28 cellular contexts compared by ENCODE assay signal in genomic region chr5:151738125-151738848, GRCh38. TPM values are rescaled to one million over a fixed set of nuclear protein-coding genes. Genes with fewer than 3 reads are reported as not detected.
A peak's percentile ranks its signal among the peaks of the same experiment; 100 is the strongest.
DNase-seq lines count a peak whose midpoint lies in the region; ATAC-seq and TF ChIP-seq lines count a peak whose summit lies in the region.
"Had no signal": no experiment of that assay in that cellular context is flagged by ENCODE, and none has a peak within 500 bp of the region (broad histone marks: within the 10 kb centered on the region; RNA-seq: fewer than 3 reads in every experiment).

No MANE protein-coding gene starts in this region.

- H4K20me1 ChIP-seq in IMR-90 (ENCODE audit: insufficient read depth, low read length), result 0 out of 2 replicates have a peak, but pooled peaks cover 4% of the 10 kb centered on the region

- no TSS peak for BruUV-seq in IMR-90 (replicated peaks; lab: Mats Ljungman, UMichigan)

- intact Hi-C loops in IMR-90 (cut with micrococcal nuclease) (no loop called here), gastrocnemius medialis (cut with DNase I; ENCODE audit: low total_unique reads) (no loop called here)
- intact Hi-C loops in activated T-helper 2 cell treated with anti-CD3 and anti-CD28 coated beads, Interferon-gamma antibody, Interleukin-2, Interleukin-4, amounts not matched to agents 10 μg/mL and 5 μg/mL and 100 μg/mL, durations not matched to agents 14 hours and 24 hours and 36 hours (cut with micrococcal nuclease), result no loop called here

- H2AFZ ChIP-seq in IMR-90 (replicated peaks; ENCODE audit: low read length, poor library complexity), result no peak overlapping the region
- no peak overlapping the region for H2AFZ ChIP-seq in mesenchymal stem cell (ENCODE audit: low read depth, low read length)

- H3K9me3 Mint-ChIP-seq in activated T-helper 2 cell treated with anti-CD3 and anti-CD28 coated beads, Interferon-gamma antibody, Interleukin-2, Interleukin-4, amounts not matched to agents 10 μg/mL and 5 μg/mL and 100 μg/mL, durations not matched to agents 14 hours and 24 hours and 36 hours, result no peaks in the 10 kb centered on the region
- no peaks in the 10 kb centered on the region for H3K9me3 Mint-ChIP-seq in activated naive CD4-positive, alpha-beta T cell treated with anti-CD3 and anti-CD28 coated beads, Interleukin-2, amount 50 U/mL, for 72 hours
- H3K9me3 Mint-ChIP-seq: naive B cell had no signal

- H2AK5ac ChIP-seq in IMR-90 (ENCODE audit: low read depth, low read length) (peak overlapping the region; percentile 79), mesenchymal stem cell (ENCODE audit: low read length, severe bottlenecking) (peak overlapping the region; percentile 79)

- H3K27me3 ChIP-seq in IMR-90 (ENCODE audit: control insufficient read depth, insufficient read depth, low read length) (no peaks in the 10 kb centered on the region), mesenchymal stem cell (ENCODE audit: control insufficient read depth in 1 of 2, insufficient read depth in 1 of 2, low read length in 2 of 2) (no peaks in the 10 kb centered on the region), gastrocnemius medialis (no peaks in the 10 kb centered on the region)
- H3K27me3 ChIP-seq: BLaER1 treated with 17β-estradiol and CSF1 and Interleukin-3, amounts not matched to agents 10 nM and 100 nM; dorsolateral prefrontal cortex; ovary; upper lobe of right lung had no signal

- no peak for TF ChIP-seq POLR2A in IMR-90 (IDR thresholded peaks at IDR 0.05; ENCODE audit: low read depth, low read length)
- TF ChIP-seq POLR2A in gastrocnemius medialis (IDR thresholded peaks at IDR 0.05), result no peak

- H3K4me3 ChIP-seq in IMR-90 (ENCODE audit: insufficient read depth, low read depth, low read length), result no peak overlapping the region
- no peak overlapping the region for H3K4me3 ChIP-seq in cardiac fibroblast (replicated peaks in 1 of 2; ENCODE audit: low read depth in 2 of 2, low read length in 2 of 2)
- H3K4me3 ChIP-seq in mesenchymal stem cell (ENCODE audit: insufficient read depth in 1 of 2, low read depth in 1 of 2, low read length in 2 of 2), result no peak overlapping the region
- H3K4me3 ChIP-seq in gastrocnemius medialis, result no peak overlapping the region
- H3K4me3 ChIP-seq: A549; BLaER1 treated with 17β-estradiol and CSF1 and Interleukin-3, amounts not matched to agents 10 nM and 100 nM; dorsolateral prefrontal cortex; ovary; upper lobe of right lung had no signal

- H3K18ac ChIP-seq in IMR-90 (ENCODE audit: low read depth, low read length), result peak overlapping the region; percentile 47; the same call in 1 of the 2 replicates
- H3K18ac ChIP-seq in mesenchymal stem cell (ENCODE audit: low read depth in 1 of 2, low read length in 2 of 2), result peak overlapping the region in 1 of 2 experiments; percentile 74

- H2BK20ac ChIP-seq in IMR-90 (ENCODE audit: low read depth, low read length), result peak overlapping the region; percentile 79

- peaks cover 17% of the 10 kb centered on the region for H3K36me3 Mint-ChIP-seq in activated T-helper 2 cell treated with anti-CD3 and anti-CD28 coated beads, Interferon-gamma antibody, Interleukin-2, Interleukin-4, amounts not matched to agents 10 μg/mL and 5 μg/mL and 100 μg/mL, durations not matched to agents 14 hours and 24 hours and 36 hours (ENCODE audit: low read depth)
- no peaks in the 10 kb centered on the region for H3K36me3 Mint-ChIP-seq in activated naive CD4-positive, alpha-beta T cell treated with anti-CD3 and anti-CD28 coated beads, Interleukin-2, amount 50 U/mL, for 72 hours

- H2BK5ac ChIP-seq in IMR-90 (ENCODE audit: low read depth, low read length, poor library complexity, severe bottlenecking) (peak overlapping the region; percentile 98), mesenchymal stem cell (ENCODE audit: low read depth, low read length, poor library complexity, severe bottlenecking) (no peak overlapping the region)

- peak overlapping the region; percentile 36; the same call in 1 of the 2 replicates for H3K27ac ChIP-seq in IMR-90 (ENCODE audit: insufficient read depth, low read length)
- peak overlapping the region; percentile 46 for H3K27ac ChIP-seq in mesenchymal stem cell (ENCODE audit: low read length, poor library complexity, severe bottlenecking)
- no peak overlapping the region for H3K27ac ChIP-seq in gastrocnemius medialis
- H3K27ac ChIP-seq: BLaER1 treated with 17β-estradiol and CSF1 and Interleukin-3, amounts not matched to agents 10 nM and 100 nM; dorsolateral prefrontal cortex; upper lobe of right lung had no signal

- in situ Hi-C loops in IMR-90 (cut with MboI; ENCODE audit: low sequenced_read_pairs), result loop anchor here (5.0 kb wide), 1 partner anchor 36 kb away; no protein-coding TSS in a partner anchor
- in situ Hi-C loops in gastrocnemius medialis (cut with MboI; ENCODE audit: low sequenced_read_pairs in 4 of 4), result loop anchor here in 2 of 4 donors (10.0 to 25.0 kb wide), 3 partner anchors 73 to 293 kb away; partner anchors contain the start of gene SLC36A1 (in 1 of the 2)

- dilution Hi-C loops in IMR-90 (cut with HindIII; ENCODE audit: low sequenced_read_pairs, unreplicated experiment), result no loop called here

- H3K9ac ChIP-seq in IMR-90 (ENCODE audit: low read depth, low read length) (no peak overlapping the region), mesenchymal stem cell (ENCODE audit: low read length) (peak overlapping the region; percentile 14)

- 0 out of 2 replicates have a peak, but pooled peaks cover 2% of the 10 kb centered on the region for H3K36me3 ChIP-seq in IMR-90 (ENCODE audit: control insufficient read depth, insufficient read depth, low read length)
- peaks cover 5 to 6% of the 10 kb centered on the region in 2 experiments for H3K36me3 ChIP-seq in mesenchymal stem cell (ENCODE audit: control insufficient read depth in 1 of 2, insufficient read depth in 2 of 2, low read depth in 1 of 2, low read length in 2 of 2)
- no peaks in the 10 kb centered on the region for H3K36me3 ChIP-seq in gastrocnemius medialis
- H3K36me3 ChIP-seq: ovary, upper lobe of right lung had no signal

- no peaks in the 10 kb centered on the region for H3K27me3 Mint-ChIP-seq in activated T-helper 2 cell treated with anti-CD3 and anti-CD28 coated beads, Interferon-gamma antibody, Interleukin-2, Interleukin-4, amounts not matched to agents 10 μg/mL and 5 μg/mL and 100 μg/mL, durations not matched to agents 14 hours and 24 hours and 36 hours (ENCODE audit: low read depth)
- H3K27me3 Mint-ChIP-seq: naive B cell had no signal

- peak overlapping the region; percentile 71 for H3K4ac ChIP-seq in IMR-90 (ENCODE audit: low read depth, low read length)
- no peak overlapping the region for H3K4ac ChIP-seq in mesenchymal stem cell (ENCODE audit: low read depth in 1 of 2, low read length in 2 of 2)

- H3K4me2 ChIP-seq in IMR-90 (ENCODE audit: low read depth, low read length), result no peak overlapping the region
- H3K4me2 ChIP-seq in mesenchymal stem cell (ENCODE audit: low read length, poor library complexity, severe bottlenecking), result no peak overlapping the region
- H3K4me2 ChIP-seq: A549; BLaER1 treated with 17β-estradiol and CSF1 and Interleukin-3, amounts not matched to agents 10 nM and 100 nM had no signal

- no peak for ATAC-seq in IMR-90 (ENCODE audit: low read depth)
- ATAC-seq in gastrocnemius medialis, result no peak
- ATAC-seq in activated naive CD4-positive, alpha-beta T cell treated with anti-CD3 and anti-CD28 coated beads, Interleukin-2, amount 50 U/mL, for 72 hours, result no peak
- ATAC-seq: A549, right cardiac atrium, upper lobe of right lung had no signal

- H4K8ac ChIP-seq in IMR-90 (ENCODE audit: low read depth in 2 of 2, low read length in 2 of 2) (peak overlapping the region in 1 of 2 experiments; percentile 75; a peak in 3 of 4 replicates), mesenchymal stem cell (ENCODE audit: low read length) (no peak overlapping the region)

- POLR2A ChIA-PET in IMR-90 (lab: Charles Lee; ENCODE audit: unreplicated experiment), result interaction anchor here (0.8 to 3.2 kb wide), 5 partner anchors 39 to 77 kb away, joined by 3 to 26 read pairs (median 4); no protein-coding TSS in a partner anchor

- H3K9me1 ChIP-seq in IMR-90 (ENCODE audit: insufficient read depth, low read length), result peaks cover 13% of the 10 kb centered on the region; the same call in 1 of the 2 replicates

- no peak overlapping the region; the same call in 1 of the 2 replicates for H3K56ac ChIP-seq in IMR-90 (ENCODE audit: extremely low read depth, insufficient read depth, low read length)

- CTCF ChIA-PET in IMR-90 (lab: Yijun Ruan, JAX), result interaction anchor here (1.0 to 4.9 kb wide), 2 partner anchors 51 to 80 kb away, joined by 4 to 55 read pairs; partner anchors contain the start of gene SPARC

- no peak overlapping the region for H3K27ac Mint-ChIP-seq in activated T-helper 2 cell treated with anti-CD3 and anti-CD28 coated beads, Interferon-gamma antibody, Interleukin-2, Interleukin-4, amounts not matched to agents 10 μg/mL and 5 μg/mL and 100 μg/mL, durations not matched to agents 14 hours and 24 hours and 36 hours
- H3K27ac Mint-ChIP-seq in activated naive CD4-positive, alpha-beta T cell treated with anti-CD3 and anti-CD28 coated beads, Interleukin-2, amount 50 U/mL, for 72 hours, result no peak overlapping the region

- no peak for TF ChIP-seq CTCF in IMR-90 (conservative IDR thresholded peaks at IDR 0.05; ENCODE audit: low read depth, low read length)
- peak; percentile 2 for TF ChIP-seq CTCF in cardiac fibroblast (IDR thresholded peaks at IDR 0.05; ENCODE audit: low read depth, low read length)
- TF ChIP-seq CTCF in gastrocnemius medialis (IDR thresholded peaks at IDR 0.05 in 4 of 5, conservative IDR thresholded peaks at IDR 0.05 in 1 of 5), result no peak

- peaks cover 11 to 36% of the 10 kb centered on the region in 2 experiments; a peak in 3 of 4 replicates for H3K79me1 ChIP-seq in IMR-90 (ENCODE audit: low read depth in 1 of 2, low read length in 2 of 2)
- H3K79me1 ChIP-seq in mesenchymal stem cell (replicated peaks; ENCODE audit: low read length, poor library complexity, severe bottlenecking), result no peaks in the 10 kb centered on the region

- H2AK9ac ChIP-seq in IMR-90 (replicated peaks; ENCODE audit: low read depth, low read length, poor library complexity), result no peak overlapping the region

- DNase-seq in A172 (ENCODE audit: low spot score) (peak; percentile 84), IMR-90 (no peak), cardiac fibroblast (ENCODE audit: low read depth in 2 of 2) (peak; percentile 59 to 60), mesenchymal stem cell (no peak), gastrocnemius medialis (no peak), cortex of kidney (lab: John Stamatoyannopoulos, UW) (no peak)
- DNase-seq in activated T-helper 2 cell treated with anti-CD3 and anti-CD28 coated beads, Interferon-gamma antibody, Interleukin-2, Interleukin-4, amounts not matched to agents 10 μg/mL and 5 μg/mL and 100 μg/mL, durations not matched to agents 14 hours and 24 hours and 36 hours (ENCODE audit: low spot score), result no peak
- DNase-seq in activated naive CD4-positive, alpha-beta T cell treated with anti-CD3 and anti-CD28 coated beads, Interleukin-2, amount 50 U/mL, for 72 hours (ENCODE audit: low spot score in 2 of 2), result no peak
- DNase-seq: activated CD4-positive, alpha-beta T cell treated with anti-CD3 and anti-CD28 coated beads, Interleukin-2, amount 50 U/mL, for 48 hours; activated CD4-positive, CD25-positive, alpha-beta regulatory T cell; activated gamma-delta T cell treated with Interleukin-2 at 50 U/mL for 16 hours; amygdala; caudate nucleus; dorsolateral prefrontal cortex; KBM-7; kidney; mesendoderm; naive B cell; NCI-H1694; NCI-H526 treated with DMSO at 0.1 percent for 48 hours; right cardiac atrium; stimulated activated CD4-positive, alpha-beta T cell treated with anti-CD3 and anti-CD28 coated beads, Interleukin-15, amount 100 ng/mL, for 24 hours; stimulated activated CD8-positive, alpha-beta memory T cell treated with anti-CD3 and anti-CD28 coated beads, Interleukin-4, amount 100 ng/mL, for 48 hours; T-helper 9 cell; upper lobe of right lung had no signal

- H4K91ac ChIP-seq in IMR-90 (ENCODE audit: insufficient read depth, low read depth, low read length), result peak overlapping the region; percentile 65; the same call in 1 of the 2 replicates
- no peak overlapping the region for H4K91ac ChIP-seq in mesenchymal stem cell (ENCODE audit: low read length)

- H3K14ac ChIP-seq in IMR-90 (replicated peaks; ENCODE audit: low read depth, low read length), result peak overlapping the region; percentile 73
- no peak overlapping the region for H3K14ac ChIP-seq in mesenchymal stem cell (ENCODE audit: low read length in 2 of 2)

- TF ChIP-seq RAD21 in IMR-90 (IDR thresholded peaks at IDR 0.05; ENCODE audit: low read length), result no peak

- H2BK12ac ChIP-seq in mesenchymal stem cell (ENCODE audit: low read length in 2 of 2), result no peak overlapping the region

- no peaks in the 10 kb centered on the region for H3K9me3 ChIP-seq in IMR-90 (ENCODE audit: control insufficient read depth, insufficient read depth, low read length)
- no peaks in the 10 kb centered on the region for H3K9me3 ChIP-seq in mesenchymal stem cell (ENCODE audit: control insufficient read depth, low read length)
- no peaks in the 10 kb centered on the region for H3K9me3 ChIP-seq in gastrocnemius medialis
- H3K9me3 ChIP-seq: A549; BLaER1 treated with 17β-estradiol and CSF1 and Interleukin-3, amounts not matched to agents 10 nM and 100 nM; ovary; upper lobe of right lung had no signal

- H3K4me1 ChIP-seq in IMR-90 (ENCODE audit: control insufficient read depth, insufficient read depth, low read length), result peaks cover 18% of the 10 kb centered on the region
- peaks cover 27% of the 10 kb centered on the region for H3K4me1 ChIP-seq in mesenchymal stem cell (ENCODE audit: control insufficient read depth, insufficient read depth, low read depth, low read length)
- H3K4me1 ChIP-seq in gastrocnemius medialis, result peaks cover 16 to 22% of the 10 kb centered on the region in 2 donors

- no peak overlapping the region for H3K4me3 Mint-ChIP-seq in activated T-helper 2 cell treated with anti-CD3 and anti-CD28 coated beads, Interferon-gamma antibody, Interleukin-2, Interleukin-4, amounts not matched to agents 10 μg/mL and 5 μg/mL and 100 μg/mL, durations not matched to agents 14 hours and 24 hours and 36 hours (ENCODE audit: low read depth)

- no peak overlapping the region for H4K5ac ChIP-seq in IMR-90 (ENCODE audit: low read depth, low read length)

- H2BK120ac ChIP-seq in IMR-90 (ENCODE audit: low read depth, low read length), result peak overlapping the region; percentile 70
- no peak overlapping the region for H2BK120ac ChIP-seq in mesenchymal stem cell (ENCODE audit: low read depth, low read length)

- H2BK15ac ChIP-seq in IMR-90 (ENCODE audit: low read depth, low read length), result peak overlapping the region; percentile 72; the same call in 1 of the 3 replicates
- H2BK15ac ChIP-seq in mesenchymal stem cell (ENCODE audit: low read depth, poor library complexity, severe bottlenecking), result no peak overlapping the region

- H3K23ac ChIP-seq in IMR-90 (ENCODE audit: low read depth, low read length) (peak overlapping the region; percentile 62; the same call in 1 of the 2 replicates), mesenchymal stem cell (ENCODE audit: low read length in 2 of 2) (no peak overlapping the region)

- peaks cover 7% of the 10 kb centered on the region for H3K4me1 Mint-ChIP-seq in activated T-helper 2 cell treated with anti-CD3 and anti-CD28 coated beads, Interferon-gamma antibody, Interleukin-2, Interleukin-4, amounts not matched to agents 10 μg/mL and 5 μg/mL and 100 μg/mL, durations not matched to agents 14 hours and 24 hours and 36 hours (ENCODE audit: low read depth)

- no CpG with 5 or more reads among the region's 9 CpGs for WGBS in IMR-90 (ENCODE audit: extremely low coverage in 2 of 2, insufficient read length in 1 of 2), 2 experiments
- WGBS in mesenchymal stem cell, result 78% methylated on average over 5 of the region's 9 CpGs

RNA-seq across cellular contexts. Expression of gene ATOX1, which starts 20.1 kb away (rescaled TPM):
- total RNA-seq in A172 (2014; rRNA removed; shearing (Covaris generic)), result 144 and 233 TPM in 2 replicates
- total RNA-seq in IMR-90 (2012; rRNA removed), result 56.3 and 76.7 TPM in 2 replicates
- polyA plus RNA-seq in IMR-90 (2012; rRNA removed), result 360 and 398 TPM in 2 replicates
- 336 and 385 TPM in 2 replicates for polyA plus RNA-seq in IMR-90 (2012; cell fraction: cytosol; rRNA removed)
- 87.4 and 97.2 TPM in 2 replicates for polyA plus RNA-seq in IMR-90 (2012; cell fraction: nucleus; rRNA removed; ENCODE audit: low replicate concordance)
- polyA plus RNA-seq in mesenchymal stem cell (2013, experiment 1 of 2), result 310 TPM
- polyA plus RNA-seq in mesenchymal stem cell (2013, experiment 2 of 2), result 311 TPM
- 10 to 100 TPM; 31.4 to 71.6 (median 55.3) TPM for total RNA-seq in gastrocnemius medialis
- total RNA-seq in activated T-helper 2 cell treated with anti-CD3 and anti-CD28 coated beads, Interferon-gamma antibody, Interleukin-2, Interleukin-4, amounts not matched to agents 10 μg/mL and 5 μg/mL and 100 μg/mL, durations not matched to agents 14 hours and 24 hours and 36 hours, result 69.8 and 82.8 TPM in 2 replicates
- 10 to 100 TPM; 48.2 to 84.3 TPM for total RNA-seq in activated naive CD4-positive, alpha-beta T cell treated with anti-CD3 and anti-CD28 coated beads, Interleukin-2, amount 50 U/mL, for 72 hours

RNA-seq across cellular contexts. Expression of gene G3BP1, which starts 33.5 kb away (rescaled TPM):
- total RNA-seq in A172 (2014; rRNA removed; shearing (Covaris generic)), result 360 and 395 TPM in 2 replicates
- 272 and 482 TPM in 2 replicates for total RNA-seq in IMR-90 (2012; rRNA removed)
- 32.8 and 40.2 TPM in 2 replicates for polyA plus RNA-seq in IMR-90 (2012; rRNA removed)
- polyA plus RNA-seq in IMR-90 (2012; cell fraction: cytosol; rRNA removed), result 11.6 and 22.4 TPM in 2 replicates
- 6.2 and 28.5 TPM in 2 replicates for polyA plus RNA-seq in IMR-90 (2012; cell fraction: nucleus; rRNA removed; ENCODE audit: low replicate concordance)
- 50.3 TPM for polyA plus RNA-seq in mesenchymal stem cell (2013, experiment 1 of 2)
- polyA plus RNA-seq in mesenchymal stem cell (2013, experiment 2 of 2), result 51.5 TPM
- 100 to 1,000 TPM in 3 of 4 donors, 10 to 100 TPM in 1; 80.5 to 114 (median 108) TPM for total RNA-seq in gastrocnemius medialis
- 296 and 312 TPM in 2 replicates for total RNA-seq in activated T-helper 2 cell treated with anti-CD3 and anti-CD28 coated beads, Interferon-gamma antibody, Interleukin-2, Interleukin-4, amounts not matched to agents 10 μg/mL and 5 μg/mL and 100 μg/mL, durations not matched to agents 14 hours and 24 hours and 36 hours
- 100 to 1,000 TPM; 185 to 250 TPM for total RNA-seq in activated naive CD4-positive, alpha-beta T cell treated with anti-CD3 and anti-CD28 coated beads, Interleukin-2, amount 50 U/mL, for 72 hours

RNA-seq across cellular contexts. Expression of gene SPARC, which starts 51.6 kb away (rescaled TPM):
- 3,811 and 5,357 TPM in 2 replicates for total RNA-seq in A172 (2014; rRNA removed; shearing (Covaris generic))
- total RNA-seq in IMR-90 (2012; rRNA removed) (1,186 and 1,450 TPM in 2 replicates), gastrocnemius medialis (100 to 1,000 TPM in 3 of 4 donors, 10 to 100 TPM in 1; 87.7 to 209 (median 163) TPM)
- polyA plus RNA-seq in IMR-90 (2012; rRNA removed), result 4,692 and 5,281 TPM in 2 replicates
- polyA plus RNA-seq in IMR-90 (2012; cell fraction: cytosol; rRNA removed), result 1,755 and 1,772 TPM in 2 replicates
- 949 and 1,641 TPM in 2 replicates for polyA plus RNA-seq in IMR-90 (2012; cell fraction: nucleus; rRNA removed; ENCODE audit: low replicate concordance)
- polyA plus RNA-seq in mesenchymal stem cell (2013, experiment 1 of 2), result 5,201 TPM
- polyA plus RNA-seq in mesenchymal stem cell (2013, experiment 2 of 2), result 4,942 TPM
- total RNA-seq in activated T-helper 2 cell treated with anti-CD3 and anti-CD28 coated beads, Interferon-gamma antibody, Interleukin-2, Interleukin-4, amounts not matched to agents 10 μg/mL and 5 μg/mL and 100 μg/mL, durations not matched to agents 14 hours and 24 hours and 36 hours, result 0.43 TPM in 1 of 2 replicates, not detected in the other
- total RNA-seq in activated naive CD4-positive, alpha-beta T cell treated with anti-CD3 and anti-CD28 coated beads, Interleukin-2, amount 50 U/mL, for 72 hours, result under 1 TPM; 0.18 to 0.91 TPM

Comparison
In these comparisons a context has a peak if more than half of its experiments do, and no peak if none do; other contexts are left out.
1. DNase-seq: peak in A172 (single experiment) and cardiac fibroblast (2 of 2); none in IMR-90 (single experiment), mesenchymal stem cell (single experiment), gastrocnemius medialis (0 of 2), activated T-helper 2 cell treated with anti-CD3 and anti-CD28 coated beads, Interferon-gamma antibody, Interleukin-2, Interleukin-4, amounts not matched to agents 10 μg/mL and 5 μg/mL and 100 μg/mL, durations not matched to agents 14 hours and 24 hours and 36 hours (single experiment), cortex of kidney (single experiment) and activated naive CD4-positive, alpha-beta T cell treated with anti-CD3 and anti-CD28 coated beads, Interleukin-2, amount 50 U/mL, for 72 hours (0 of 2).
2. H3K27ac ChIP-seq: peak in IMR-90 (single experiment) and mesenchymal stem cell (single experiment); none in gastrocnemius medialis (0 of 4).
3. RNA of gene SPARC, which starts 51.6 kb away (total RNA-seq): 3,811 to 5,357 TPM in A172, 1,186 to 1,450 TPM in IMR-90 and 87.7 to 209 TPM in gastrocnemius medialis; 0.18 to 0.91 TPM in activated naive CD4-positive, alpha-beta T cell treated with anti-CD3 and anti-CD28 coated beads, Interleukin-2, amount 50 U/mL, for 72 hours and 0.43 TPM in activated T-helper 2 cell treated with anti-CD3 and anti-CD28 coated beads, Interferon-gamma antibody, Interleukin-2, Interleukin-4, amounts not matched to agents 10 μg/mL and 5 μg/mL and 100 μg/mL, durations not matched to agents 14 hours and 24 hours and 36 hours; every median in the first group is over 10 times any median in the second.